In genomic region chr10:818010-818409, GRCh38 we compare ENCODE assay signal across 23 cellular contexts.
DNase-seq lines count a peak whose midpoint lies in the region; FAIRE-seq and TF ChIP-seq lines count a peak whose summit lies in the region.
"Had no signal": no experiment of that assay in that cellular context is flagged by ENCODE, and none has a peak within 500 bp of the region (broad histone marks: within the 10 kb centered on the region; RNA-seq: fewer than 3 reads in every experiment).

No MANE protein-coding gene starts in this region.

- peak; percentile 63 for FAIRE-seq in GM18507 (lab: Jason Lieb, UNC)
- FAIRE-seq: D721Med, urothelium cell line had no signal

- H3K9me3 ChIP-seq in adrenal gland (replicated peaks in 1 of 3) (no peaks in the 10 kb centered on the region), prostate gland (no peaks in the 10 kb centered on the region)

- H3K36me3 ChIP-seq in adrenal gland (replicated peaks in 1 of 2), result peaks cover 0 to 96% of the 10 kb centered on the region in 2 donors
- H3K36me3 ChIP-seq in prostate gland, result peaks cover 0 to 8% of the 10 kb centered on the region in 2 donors

- peak overlapping the region in 1 of 5 donors; percentile 2 for H3K27ac ChIP-seq in adrenal gland
- H3K27ac ChIP-seq in prostate gland, result peak overlapping the region in 1 of 2 donors; percentile 25
- H3K27ac ChIP-seq: cardiac muscle cell, hepatocyte had no signal

- H3K4me3 ChIP-seq in adrenal gland (no peak overlapping the region), prostate gland (no peak overlapping the region)
- H3K4me3 ChIP-seq: cardiac muscle cell, hepatocyte had no signal

- intact Hi-C loops in adrenal gland (cut with DNase I) (no loop called here), prostate gland (cut with DNase I) (no loop called here)

- H3K4me1 ChIP-seq in adrenal gland (replicated peaks in 1 of 2), result no peaks in the 10 kb centered on the region
- no peaks in the 10 kb centered on the region for H3K4me1 ChIP-seq in prostate gland (replicated peaks)

- TF ChIP-seq CTCF in osteocyte (IDR thresholded peaks at IDR 0.05) (no peak), adrenal gland (IDR thresholded peaks at IDR 0.05) (no peak), prostate gland (IDR thresholded peaks at IDR 0.05) (no peak)

- H3K36me3 Mint-ChIP-seq in osteocyte (ENCODE audit: unreplicated experiment), result peaks cover 48% of the 10 kb centered on the region

- peak overlapping the region; percentile 23 for H3K27ac Mint-ChIP-seq in osteocyte (ENCODE audit: unreplicated experiment)
- H3K27ac Mint-ChIP-seq: activated CD4-positive, alpha-beta memory T cell treated with anti-CD3 and anti-CD28 coated beads for 36 hours; immature natural killer cell; WTC11 had no signal

- DNase-seq in AG08396 (ENCODE audit: low spot score), result peak; percentile 19
- DNase-seq in GM18507 (ENCODE audit: extremely low spot score, insufficient read length, low read depth), result no peak
- DNase-seq in cerebellum (ENCODE audit: low spot score), result peak; percentile 41
- no peak for DNase-seq in osteocyte (ENCODE audit: extremely low spot score, unreplicated experiment)
- DNase-seq in adrenal gland, result no peak
- no peak for DNase-seq in prostate gland (ENCODE audit: low spot score)
- no peak for DNase-seq in activated CD4-positive, CD25-positive, alpha-beta regulatory T cell treated with anti-CD3 and anti-CD28 coated beads, Interleukin-2, amount 50 U/mL, for 72 hours
- no peak for DNase-seq in NCI-H345 treated with DMSO at 0.1 percent for 48 hours (lab: John Stamatoyannopoulos, UW; ENCODE audit: unreplicated experiment)
- DNase-seq: activated CD4-positive, alpha-beta memory T cell treated with anti-CD3 and anti-CD28 coated beads for 36 hours; activated gamma-delta T cell; foreskin fibroblast; immature natural killer cell; KG1; MV-4-11; NCI-H774; stimulated activated CD4-positive, alpha-beta T cell treated with anti-CD3 and anti-CD28 coated beads, Interleukin-12 subunit alpha, Interleukin-12 subunit beta, amount 100 ng/mL, for 4 hours; T-helper 9 cell had no signal

- H3K27me3 ChIP-seq in adrenal gland (no peaks in the 10 kb centered on the region), prostate gland (replicated peaks; ENCODE audit: insufficient read depth) (no peaks in the 10 kb centered on the region)
- H3K27me3 ChIP-seq: cardiac muscle cell, hepatocyte had no signal

- no peak for TF ChIP-seq POLR2A in adrenal gland (IDR thresholded peaks at IDR 0.05)
- no peak for TF ChIP-seq POLR2A in prostate gland (IDR thresholded peaks at IDR 0.05)

- WGBS in adrenal gland, 4 donors, result 78 to 92% (median 87%) methylated on average over 2 of the region's 2 CpGs
- 56% methylated on average over 2 of the region's 2 CpGs for WGBS in prostate gland

- peaks cover 19% of the 10 kb centered on the region for H3K4me1 Mint-ChIP-seq in osteocyte (ENCODE audit: unreplicated experiment)
- H3K4me1 Mint-ChIP-seq: WTC11 had no signal

- no peaks in the 10 kb centered on the region for H3K27me3 Mint-ChIP-seq in osteocyte (ENCODE audit: unreplicated experiment)
- H3K27me3 Mint-ChIP-seq: activated CD4-positive, alpha-beta memory T cell treated with anti-CD3 and anti-CD28 coated beads for 36 hours had no signal

- H3K4me3 Mint-ChIP-seq in osteocyte (ENCODE audit: unreplicated experiment), result no peak overlapping the region
- H3K4me3 Mint-ChIP-seq: activated CD4-positive, alpha-beta memory T cell treated with anti-CD3 and anti-CD28 coated beads for 36 hours; CD14-positive monocyte; immature natural killer cell; WTC11 had no signal

- H3K9me3 Mint-ChIP-seq in osteocyte (ENCODE audit: unreplicated experiment), result no peaks in the 10 kb centered on the region
- H3K9me3 Mint-ChIP-seq: activated CD4-positive, alpha-beta memory T cell treated with anti-CD3 and anti-CD28 coated beads for 36 hours; immature natural killer cell; WTC11 had no signal

Comparison
In these comparisons a context has a peak if more than half of its experiments do, and no peak if none do; other contexts are left out.
1. DNase-seq: peak in AG08396 (single experiment) and cerebellum (single experiment); none in GM18507 (single experiment), osteocyte (single experiment), adrenal gland (0 of 7), prostate gland (single experiment), activated CD4-positive, CD25-positive, alpha-beta regulatory T cell treated with anti-CD3 and anti-CD28 coated beads, Interleukin-2, amount 50 U/mL, for 72 hours (single experiment) and NCI-H345 treated with DMSO at 0.1 percent for 48 hours (single experiment).